In the genomic region with DNA sequence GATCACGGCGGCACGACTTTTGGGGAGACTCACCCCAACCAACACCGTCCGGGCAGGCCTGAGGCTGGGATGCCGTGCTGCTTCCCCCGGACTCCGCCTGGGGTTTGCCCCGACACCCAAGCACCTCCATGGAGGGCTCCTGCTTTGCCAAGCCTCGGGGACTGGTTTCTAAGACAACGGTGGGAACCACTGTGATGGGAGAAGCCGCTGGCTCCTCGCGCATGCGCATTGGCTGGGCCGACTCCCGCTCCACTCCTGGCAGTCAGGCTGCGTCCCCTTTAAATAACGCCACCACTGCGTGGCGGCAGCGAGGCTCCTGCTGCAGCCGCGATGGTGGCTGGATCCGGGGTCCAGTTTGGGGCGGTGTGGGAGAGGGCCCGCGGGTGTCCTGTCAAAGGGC, we compare ENCODE assay signal across 20 cellular contexts.
"Had no signal": no experiment of that assay in that cellular context is flagged by ENCODE, and none has a peak within 500 bp of the region (broad histone marks: within the 10 kb centered on the region; RNA-seq: fewer than 3 reads in every experiment).

No MANE protein-coding gene starts in this region.

- ATAC-seq: heart left ventricle; left lobe of liver; mucosa of descending colon; naive thymus-derived CD8-positive, alpha-beta T cell had no signal

- H3K9me3 ChIP-seq: ovary, right atrium auricular region had no signal

- H3K4me3 ChIP-seq: coronary artery, dorsolateral prefrontal cortex, heart left ventricle, mucosa of descending colon, ovary, right atrium auricular region, sigmoid colon, skin epidermis, stomach had no signal

- H3K4me1 ChIP-seq: heart left ventricle, right atrium auricular region, sigmoid colon, stomach had no signal

- DNase-seq: dorsolateral prefrontal cortex; effector CD8-positive, alpha-beta T cell; heart left ventricle; hippocampal formation; mucosa of descending colon; ovary; sigmoid colon; stimulated activated CD4-positive, alpha-beta T cell treated with anti-CD3 and anti-CD28 coated beads, Interleukin-2, amount 100 ng/mL, for 24 hours; stimulated activated naive CD4-positive, alpha-beta T cell; stomach; substantia nigra; trophoblast cell had no signal

- H3K27ac ChIP-seq: coronary artery, dorsolateral prefrontal cortex, heart left ventricle, neutrophil, ovary, right atrium auricular region, sigmoid colon, skin epidermis, stomach had no signal

- H3K36me3 ChIP-seq: heart left ventricle, neutrophil, ovary, right atrium auricular region, sigmoid colon, stomach had no signal

- FAIRE-seq: frontal cortex, islet of Langerhans had no signal

- H3K27me3 ChIP-seq: heart left ventricle, neutrophil, ovary, right atrium auricular region, sigmoid colon, stomach had no signal
